Comparison of ENCODE assay signal across 1 cellular context in genomic region chr10:88886557-88886956, GRCh38.
TF ChIP-seq lines count a peak whose summit lies in the region.

No MANE protein-coding gene starts in this region.

TF ChIP-seq in HepG2, 621 proteins besides CTCF, POLR2A, EP300 and RAD21:
- TF ChIP-seq RFX5 (IDR thresholded peaks at IDR 0.05; ENCODE audit: low read depth, low read length) (no peak), PHF5A (CRISPR knock-in tag; IDR thresholded peaks at IDR 0.05; ENCODE audit: low read depth, unreplicated experiment) (no peak), ZBTB8A (CRISPR knock-in tag; IDR thresholded peaks at IDR 0.05; ENCODE audit: borderline replicate concordance, low read depth) (no peak), SRY (CRISPR knock-in tag; IDR thresholded peaks at IDR 0.05) (no peak), ZFP37 (CRISPR knock-in tag; IDR thresholded peaks at IDR 0.05; ENCODE audit: borderline replicate concordance) (no peak), ZNF644 (CRISPR knock-in tag; IDR thresholded peaks at IDR 0.05; ENCODE audit: low read depth) (no peak), KIAA2018 (CRISPR knock-in tag; IDR thresholded peaks at IDR 0.05; ENCODE audit: borderline replicate concordance) (no peak), ZBTB25 (CRISPR knock-in tag; IDR thresholded peaks at IDR 0.05) (no peak)
